ENCODE assay signal across 21 cellular contexts in the genomic region with DNA sequence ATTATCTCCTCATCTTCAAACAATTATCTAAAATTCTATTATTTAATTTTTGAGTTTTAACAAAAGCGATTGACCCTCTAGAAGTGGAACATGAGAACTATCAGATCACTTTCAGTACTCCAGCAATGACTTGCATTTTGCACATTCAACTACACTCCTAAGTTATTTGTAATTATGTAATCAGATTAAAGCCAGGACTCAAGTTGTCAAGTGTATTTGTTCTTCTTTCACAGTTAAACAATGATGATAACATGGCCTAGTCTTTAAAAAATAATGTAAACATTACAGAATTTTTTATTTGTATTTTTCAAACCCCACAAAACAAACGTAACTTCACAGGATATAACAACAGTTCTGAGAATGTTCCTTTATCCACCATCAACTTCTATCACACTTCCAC.
DNase-seq lines count a peak whose midpoint lies in the region; ATAC-seq and TF ChIP-seq lines count a peak whose summit lies in the region.
"Had no signal": no experiment of that assay in that cellular context is flagged by ENCODE, and none has a peak within 500 bp of the region (broad histone marks: within the 10 kb centered on the region; RNA-seq: fewer than 3 reads in every experiment).

No MANE protein-coding gene starts in this region.

- no peak overlapping the region for H3K18ac ChIP-seq in trophoblast cell (ENCODE audit: low read length)

- H3K36me3 ChIP-seq in upper lobe of right lung, result no peaks in the 10 kb centered on the region
- no peaks in the 10 kb centered on the region for H3K36me3 ChIP-seq in trophoblast cell (ENCODE audit: control insufficient read depth in 1 of 2, insufficient read depth in 2 of 2, low read length in 2 of 2)
- H3K36me3 ChIP-seq: BLaER1, HAP-1, SJSA1 had no signal

- TF ChIP-seq CTCF in upper lobe of right lung (IDR thresholded peaks at IDR 0.05), result no peak

- H4K91ac ChIP-seq in trophoblast cell (ENCODE audit: low read depth, low read length), result no peak overlapping the region

- H3K27me3 ChIP-seq in upper lobe of right lung (no peaks in the 10 kb centered on the region), trophoblast cell (ENCODE audit: insufficient read depth, low read length) (no peaks in the 10 kb centered on the region)
- H3K27me3 ChIP-seq: BLaER1, SJSA1 had no signal

- no peak overlapping the region for H4K8ac ChIP-seq in trophoblast cell (ENCODE audit: low read depth, low read length)

- H2BK12ac ChIP-seq in trophoblast cell (ENCODE audit: low read length), result no peak overlapping the region

- H3K9ac ChIP-seq in trophoblast cell (ENCODE audit: low read length), result no peak overlapping the region
- H3K9ac ChIP-seq: BLaER1, KMS-11 had no signal

- H3K9me3 ChIP-seq in upper lobe of right lung, result no peaks in the 10 kb centered on the region
- no peaks in the 10 kb centered on the region for H3K9me3 ChIP-seq in trophoblast cell (ENCODE audit: insufficient read depth, low read depth, low read length)
- H3K9me3 ChIP-seq: BLaER1, HAP-1, SJSA1 had no signal

- H3K79me2 ChIP-seq in trophoblast cell (ENCODE audit: control insufficient read depth, insufficient read depth, low read length, poor library complexity), result no peaks in the 10 kb centered on the region

- no peak overlapping the region for H3K4me3 ChIP-seq in upper lobe of right lung
- no peak overlapping the region for H3K4me3 ChIP-seq in trophoblast cell (ENCODE audit: low read depth, low read length)
- H3K4me3 ChIP-seq: BLaER1, HAP-1, SJSA1 had no signal

- H2BK120ac ChIP-seq in trophoblast cell (ENCODE audit: insufficient read depth, low read length, poor library complexity), result no peak overlapping the region

- H3K4ac ChIP-seq in trophoblast cell (ENCODE audit: low read depth, low read length), result no peak overlapping the region

- no peak overlapping the region for H2AK5ac ChIP-seq in trophoblast cell (ENCODE audit: low read length)

- H2AFZ ChIP-seq in trophoblast cell (ENCODE audit: insufficient read depth, low read length, poor library complexity), result no peak overlapping the region

- H3K14ac ChIP-seq in trophoblast cell (ENCODE audit: low read length), result no peak overlapping the region

- H3K27ac ChIP-seq in upper lobe of right lung (no peak overlapping the region), trophoblast cell (ENCODE audit: low read depth, low read length) (no peak overlapping the region)
- H3K27ac ChIP-seq: BLaER1, KMS-11, SJSA1 had no signal

- no peak overlapping the region for H3K4me2 ChIP-seq in trophoblast cell (ENCODE audit: low read length)
- H3K4me2 ChIP-seq: BLaER1, KMS-11 had no signal

- DNase-seq in NCI-H510A treated with DMSO at 0.1 percent for 48 hours (lab: John Stamatoyannopoulos, UW), result peak; percentile 59
- DNase-seq in NCI-H510A (lab: John Stamatoyannopoulos, UW), result no peak
- peak; percentile 66 for DNase-seq in DMS53 treated with DMSO at 0.1 percent for 48 hours (lab: John Stamatoyannopoulos, UW; ENCODE audit: unreplicated experiment)
- peak; percentile 14 for DNase-seq in OCI-M1 (lab: John Stamatoyannopoulos, UW)
- DNase-seq in upper lobe of right lung, result no peak
- DNase-seq in trophoblast cell, result no peak
- DNase-seq: CD4-positive, CD25-positive, alpha-beta regulatory T cell; DMS153; HFFc6; NCI-H1092; NCI-H1417 treated with DMSO at 0.1 percent for 48 hours; NCI-H1694 treated with DMSO at 0.1 percent for 48 hours; NCI-H2081 treated with DMSO at 0.1 percent for 48 hours; NCI-H446; NCI-H526 treated with DMSO at 0.1 percent for 48 hours; PC-3 had no signal

- H3K23ac ChIP-seq in trophoblast cell (ENCODE audit: low read length), result no peak overlapping the region

- intact Hi-C loops in upper lobe of right lung (cut with DNase I), result no loop called here

- H2BK5ac ChIP-seq in trophoblast cell (ENCODE audit: low read depth, low read length, poor library complexity), result no peak overlapping the region

- no peaks in the 10 kb centered on the region for H3K79me1 ChIP-seq in trophoblast cell (ENCODE audit: low read length)

- no CpG with 5 or more reads among the region's 2 CpGs for WGBS in trophoblast cell (ENCODE audit: extremely low coverage, insufficient coverage, insufficient read length)

- H3K4me1 ChIP-seq in upper lobe of right lung (no peaks in the 10 kb centered on the region), trophoblast cell (ENCODE audit: control insufficient read depth in 1 of 2, insufficient read depth in 2 of 2, low read length in 2 of 2) (no peaks in the 10 kb centered on the region)
- H3K4me1 ChIP-seq: BLaER1, HAP-1, SJSA1 had no signal

- no peak overlapping the region for H4K12ac ChIP-seq in trophoblast cell (ENCODE audit: low read depth, low read length)

- ATAC-seq in upper lobe of right lung, result peak; percentile 35
- ATAC-seq in HG03175 (IDR thresholded peaks at IDR 0.05; ENCODE audit: unreplicated experiment), result no peak
- ATAC-seq: PC-3 had no signal

Comparison
In these comparisons a context has a peak if more than half of its experiments do, and no peak if none do; other contexts are left out.
1. DNase-seq: peak in NCI-H510A treated with DMSO at 0.1 percent for 48 hours (single experiment), DMS53 treated with DMSO at 0.1 percent for 48 hours (single experiment) and OCI-M1 (single experiment); none in NCI-H510A (single experiment), upper lobe of right lung (single experiment) and trophoblast cell (0 of 2).